28 cellular contexts compared by ENCODE assay signal in the genomic region with DNA sequence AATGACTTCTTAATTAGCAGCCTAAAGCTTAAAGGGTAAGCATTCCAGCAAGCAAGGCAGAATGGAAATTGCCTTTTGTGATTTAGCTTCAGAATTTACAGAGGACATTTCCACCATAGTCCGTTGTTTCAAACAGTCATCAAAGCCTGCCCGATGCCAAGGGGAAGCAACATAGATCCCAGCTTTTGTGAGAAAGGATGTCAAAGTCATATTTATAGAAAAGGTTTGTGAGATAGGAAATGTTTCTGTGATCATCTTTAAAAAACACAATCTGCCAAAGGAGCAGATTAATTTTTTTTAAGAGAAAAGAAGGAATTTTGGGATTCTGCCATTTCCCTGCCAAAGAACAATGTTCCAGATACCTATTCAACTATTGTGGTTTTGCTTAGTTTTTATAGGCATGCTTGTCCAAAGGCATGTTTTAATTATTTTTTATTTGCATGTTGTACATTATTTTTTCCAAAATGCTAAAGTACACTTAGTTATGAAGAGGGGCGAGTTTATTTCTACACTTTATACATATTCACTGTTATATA.
"Had no signal": no experiment of that assay in that cellular context is flagged by ENCODE, and none has a peak within 500 bp of the region (broad histone marks: within the 10 kb centered on the region; RNA-seq: fewer than 3 reads in every experiment).

No MANE protein-coding gene starts in this region.

- H3K4me3 Mint-ChIP-seq: activated naive CD8-positive, alpha-beta T cell treated with anti-CD3 and anti-CD28 coated beads for 36 hours; activated T-cell treated with anti-CD3 and anti-CD28 coated beads, Interleukin-2, amount 50 U/mL, for 4 hours; natural killer cell treated with Interleukin-12 subunit alpha and Interleukin-12 subunit beta and Interleukin-15 and Interleukin-18, amount 100 ng/mL, for 72 hours; T-helper 1 cell treated with Interleukin-12 subunit alpha and Interleukin-12 subunit beta and Interleukin-4 antibody, amounts not matched to agents 30 μg/mL and 1 μg/mL, for 36 hours; type B pancreatic cell had no signal

- H3K27me3 Mint-ChIP-seq: activated naive CD8-positive, alpha-beta T cell treated with anti-CD3 and anti-CD28 coated beads for 36 hours had no signal

- H3K4me1 ChIP-seq: body of pancreas, prostate gland had no signal

- H3K36me3 Mint-ChIP-seq: activated naive CD8-positive, alpha-beta T cell treated with anti-CD3 and anti-CD28 coated beads for 36 hours; natural killer cell treated with Interleukin-12 subunit alpha and Interleukin-12 subunit beta and Interleukin-15 and Interleukin-18, amount 100 ng/mL, for 72 hours; type B pancreatic cell had no signal

- H3K4me1 Mint-ChIP-seq: activated naive CD8-positive, alpha-beta T cell treated with anti-CD3 and anti-CD28 coated beads for 36 hours had no signal

- H2AFZ ChIP-seq: hepatocyte had no signal

- DNase-seq: activated CD4-positive, alpha-beta T cell treated with anti-CD3 and anti-CD28 coated beads for 4 hours; activated CD4-positive, alpha-beta T cell treated with anti-CD3 and anti-CD28 coated beads, Interleukin-2, amount 50 U/mL, for 48 hours; activated CD4-positive, CD25-positive, alpha-beta regulatory T cell; activated CD8-positive, alpha-beta memory T cell treated with anti-CD3 and anti-CD28 coated beads, Interleukin-2, amount 50 U/mL, for 48 hours; activated naive CD4-positive, alpha-beta T cell treated with Interleukin-2 at 50 U/mL for 16 hours; activated naive CD8-positive, alpha-beta T cell treated with anti-CD3 and anti-CD28 coated beads for 36 hours; activated T-cell treated with anti-CD3 and anti-CD28 coated beads, Interleukin-2, amount 50 U/mL, for 4 hours; amniotic stem cell; body of pancreas; caudate nucleus; foreskin melanocyte; glutamatergic neuron; left ventricle myocardium superior; mammary epithelial cell; midbrain; ovary; stimulated activated CD4-positive, alpha-beta T cell treated with anti-CD3 and anti-CD28 coated beads, Interleukin-4, amount 100 ng/mL, for 24 hours; stimulated activated naive CD4-positive, alpha-beta T cell treated with Interleukin-2 at 50 U/mL for 16 hours had no signal

- H3K27ac Mint-ChIP-seq: activated naive CD8-positive, alpha-beta T cell treated with anti-CD3 and anti-CD28 coated beads for 36 hours; natural killer cell treated with Interleukin-12 subunit alpha and Interleukin-12 subunit beta and Interleukin-15 and Interleukin-18, amount 100 ng/mL, for 72 hours; T-helper 1 cell treated with Interleukin-12 subunit alpha and Interleukin-12 subunit beta and Interleukin-4 antibody, amounts not matched to agents 30 μg/mL and 1 μg/mL, for 36 hours; type B pancreatic cell had no signal

- H3K4me3 ChIP-seq: body of pancreas, hepatocyte, ovary, prostate gland, right atrium auricular region, thoracic aorta, vagina had no signal

- H3K9me3 Mint-ChIP-seq: activated naive CD8-positive, alpha-beta T cell treated with anti-CD3 and anti-CD28 coated beads for 36 hours; activated T-cell treated with anti-CD3 and anti-CD28 coated beads, Interleukin-2, amount 50 U/mL, for 4 hours; T-helper 1 cell treated with Interleukin-12 subunit alpha and Interleukin-12 subunit beta and Interleukin-4 antibody, amounts not matched to agents 30 μg/mL and 1 μg/mL, for 36 hours; type B pancreatic cell had no signal

- H3K4me2 ChIP-seq: hepatocyte had no signal

- H3K27ac ChIP-seq: body of pancreas, epithelial cell of prostate, hepatocyte, neutrophil, ovary, prostate gland, right atrium auricular region, thoracic aorta, vagina had no signal

- H3K79me2 ChIP-seq: hepatocyte had no signal

- H3K27me3 ChIP-seq: body of pancreas, hepatocyte, neutrophil, ovary, right atrium auricular region, vagina had no signal

- H3K36me3 ChIP-seq: neutrophil, ovary, prostate gland, right atrium auricular region, thoracic aorta, vagina had no signal

- H3K9me3 ChIP-seq: body of pancreas, neutrophil, ovary, prostate gland, right atrium auricular region, thoracic aorta, vagina had no signal
